ENCODE assay signal across 19 cellular contexts in genomic region chrX:153703036-153703370, GRCh38. TPM values are rescaled to one million over a fixed set of nuclear protein-coding genes. Genes with fewer than 3 reads are reported as not detected.
DNase-seq lines count a peak whose midpoint lies in the region; ATAC-seq, FAIRE-seq and TF ChIP-seq lines count a peak whose summit lies in the region.
"Had no signal": no experiment of that assay in that cellular context is flagged by ENCODE, and none has a peak within 500 bp of the region (broad histone marks: within the 10 kb centered on the region; RNA-seq: fewer than 3 reads in every experiment).

No MANE protein-coding gene starts in this region.

- no peak overlapping the region for H2AFZ ChIP-seq in HepG2 (ENCODE audit: low read length)
- H2AFZ ChIP-seq: parathyroid adenoma had no signal

- 98% methylated on average over 9 of the region's 16 CpGs for WGBS in HepG2 (ENCODE audit: low lambda C conversion rate)
- WGBS in upper lobe of left lung, 2 donors = 66 to 73% methylated on average over 9 to 16 of the region's 16 CpGs

- peaks cover 14% of the 10 kb centered on the region for H3K4me1 ChIP-seq in HepG2 (ENCODE audit: insufficient read depth, low read length)
- peaks cover 0 to 8% (median 2%) of the 10 kb centered on the region in 4 donors for H3K4me1 ChIP-seq in upper lobe of left lung
- H3K4me1 ChIP-seq: parathyroid adenoma had no signal

- in situ Hi-C loops in HepG2 (cut with HindIII; ENCODE audit: extremely low pct_ligation_motif_present, low pct_unique_long_range_greater_than_20kb) = no loop called here

- TF ChIP-seq RAD21 in HepG2 (CRISPR knock-in tag; IDR thresholded peaks at IDR 0.05) = no peak

- POLR2A ChIA-PET in HepG2 (lab: Yijun Ruan, JAX) = no interaction called here

- TF ChIP-seq POLR2A in HepG2 (IDR thresholded peaks at IDR 0.05; ENCODE audit: insufficient read depth in 1 of 2, low read depth in 2 of 2, low read length in 2 of 2) (no peak), upper lobe of left lung (IDR thresholded peaks at IDR 0.05) (no peak)

- intact Hi-C loops in HepG2 (cut with micrococcal nuclease; ENCODE audit: unreplicated experiment) = no loop called here

- H3K9ac ChIP-seq in HepG2 (ENCODE audit: insufficient read depth, low read depth, low read length) = no peak overlapping the region
- H3K9ac ChIP-seq: parathyroid adenoma had no signal

- TF ChIP-seq CTCF in HepG2 (CRISPR knock-in tag; IDR thresholded peaks at IDR 0.05) (no peak), upper lobe of left lung (IDR thresholded peaks at IDR 0.05) (no peak)

- no peak overlapping the region for H3K4me3 ChIP-seq in HepG2 (replicated peaks in 1 of 3; ENCODE audit: insufficient read depth in 1 of 3, low read depth in 2 of 3, low read length in 3 of 3)
- H3K4me3 ChIP-seq in upper lobe of left lung = no peak overlapping the region
- no peak overlapping the region for H3K4me3 ChIP-seq in H7 (ENCODE audit: insufficient read depth, low read depth, low read length)
- H3K4me3 ChIP-seq: testis had no signal

- FAIRE-seq in HepG2 (lab: Jason Lieb, UNC) = no peak

- CTCF ChIA-PET in HepG2 (lab: Yijun Ruan, JAX; ENCODE audit: low intra/inter-chr PET ratio, low total read pairs) = no interaction called here

- BruUV-seq in HepG2 (replicated peaks; lab: Mats Ljungman, UMichigan) = no TSS peak

- H3K36me3 ChIP-seq in HepG2 (replicated peaks in 1 of 2; ENCODE audit: control insufficient read depth in 1 of 2, insufficient read depth in 2 of 2, low read length in 2 of 2) = peaks cover 5 to 9% of the 10 kb centered on the region in 2 experiments; a peak in 3 of 5 replicates
- peaks cover 0 to 59% (median 17%) of the 10 kb centered on the region in 4 donors for H3K36me3 ChIP-seq in upper lobe of left lung
- H3K36me3 ChIP-seq in H7 (replicated peaks; ENCODE audit: control insufficient read depth, insufficient read depth, low read length) = no peaks in the 10 kb centered on the region; the same call in 1 of the 2 replicates

- H3K27me3 ChIP-seq in HepG2 (ENCODE audit: control insufficient read depth in 1 of 2, insufficient read depth in 2 of 2, low read length in 2 of 2) (no peaks in the 10 kb centered on the region), upper lobe of left lung (no peaks in the 10 kb centered on the region), H7 (ENCODE audit: control insufficient read depth, insufficient read depth, low read length) (no peaks in the 10 kb centered on the region)
- H3K27me3 ChIP-seq: testis had no signal

- no peaks in the 10 kb centered on the region for H3K79me2 ChIP-seq in HepG2 (ENCODE audit: insufficient read depth, low read length)
- H3K79me2 ChIP-seq: parathyroid adenoma had no signal

- no peaks in the 10 kb centered on the region for H3K9me3 ChIP-seq in HepG2 (ENCODE audit: low read length)
- no peaks in the 10 kb centered on the region for H3K9me3 ChIP-seq in upper lobe of left lung
- H3K9me3 ChIP-seq: testis had no signal

- DNase-seq in DMS 273 (lab: John Stamatoyannopoulos, UW; ENCODE audit: unreplicated experiment) = peak; percentile 56
- DNase-seq in DMS 273 treated with DMSO at 0.1 percent for 48 hours (lab: John Stamatoyannopoulos, UW) = no peak
- no peak for DNase-seq in HepG2 (ENCODE audit: low spot score)
- DNase-seq in upper lobe of left lung = peak; percentile 50 to 63
- DNase-seq in H7 = no peak
- DNase-seq: activated CD4-positive, alpha-beta T cell treated with anti-CD3 and anti-CD28 coated beads, Interleukin-2, amount 50 U/mL, for 4 hours; amniotic stem cell; CD4-positive, alpha-beta memory T cell; EL; foreskin melanocyte; MV-4-11; testis had no signal

- no peak overlapping the region for H3K4me2 ChIP-seq in HepG2 (ENCODE audit: low read depth, low read length)

- ATAC-seq in esophagus mucosa (peak; percentile 43), HepG2 (no peak), upper lobe of left lung (ENCODE audit: low FRiP score in 2 of 2) (no peak), SK-N-SH treated with all-trans-retinoic acid at 6 μM for 48 hours (no peak), GM19467 (IDR thresholded peaks at IDR 0.05; ENCODE audit: unreplicated experiment) (no peak)

- no peak overlapping the region for H3K27ac ChIP-seq in HepG2 (ENCODE audit: extremely low read length, insufficient read depth, low read length)
- H3K27ac ChIP-seq in upper lobe of left lung = no peak overlapping the region
- H3K27ac ChIP-seq: 22Rv1, parathyroid adenoma, testis had no signal

- H4K20me1 ChIP-seq in HepG2 (ENCODE audit: insufficient read depth, low read length) = 0 out of 2 replicates have a peak, but pooled peaks cover 2% of the 10 kb centered on the region

- TF ChIP-seq EP300 in HepG2 (IDR thresholded peaks at IDR 0.05; ENCODE audit: low read depth in 2 of 2, low read length in 2 of 2) (no peak), HepG2 (CRISPR knock-in tag; IDR thresholded peaks at IDR 0.05; ENCODE audit: borderline replicate concordance) (no peak), upper lobe of left lung (IDR thresholded peaks at IDR 0.05) (no peak)

RNA-seq across cellular contexts. Expression of gene SLC6A8, which starts 15.3 kb away (rescaled TPM):
- total RNA-seq in esophagus mucosa = 62.0 TPM
- total RNA-seq in HepG2 (2016; rRNA removed; fragmentation: Illumina TruSeq; extraction: Trizol) = 9.0 and 13.9 TPM in 2 replicates
- 5.6 and 6.3 TPM in 2 replicates for total RNA-seq in HepG2 (2016; cell fraction: cytosol; rRNA removed; fragmentation: Illumina TruSeq; extraction: Trizol; ENCODE audit: low read depth)
- 8.6 and 16.2 TPM in 2 replicates for total RNA-seq in HepG2 (2016; cell fraction: insoluble cytoplasmic fraction; rRNA removed; fragmentation: Illumina TruSeq; extraction: Trizol)
- 22.0 and 22.3 TPM in 2 replicates for total RNA-seq in HepG2 (2016; cell fraction: membrane; rRNA removed; fragmentation: Illumina TruSeq; extraction: Trizol)
- 11.0 and 18.5 TPM in 2 replicates for total RNA-seq in HepG2 (2016; cell fraction: nucleus; rRNA removed; fragmentation: Illumina TruSeq; extraction: Trizol)
- 176 and 264 TPM in 2 replicates for polyA plus RNA-seq in HepG2 (2011; rRNA removed)
- 196 and 214 TPM in 2 replicates for polyA plus RNA-seq in HepG2 (2011; cell fraction: cytosol; rRNA removed)
- 723 and 745 TPM in 2 replicates for polyA plus RNA-seq in HepG2 (2011; cell fraction: nucleus; rRNA removed)
- polyA plus RNA-seq in HepG2 (2012) = 356 and 405 TPM in 2 replicates
- 10.4 and 12.7 TPM in 2 replicates for polyA plus RNA-seq in HepG2 (2016; cell fraction: cytosol; fragmentation: Illumina TruSeq; extraction: Trizol; ENCODE audit: low read depth)
- polyA plus RNA-seq in HepG2 (2016; cell fraction: insoluble cytoplasmic fraction; fragmentation: Illumina TruSeq; extraction: Trizol; ENCODE audit: low read depth) = 19.8 and 27.0 TPM in 2 replicates
- 35.0 and 35.9 TPM in 2 replicates for polyA plus RNA-seq in HepG2 (2016; cell fraction: membrane; fragmentation: Illumina TruSeq; extraction: Trizol; ENCODE audit: low read depth)
- polyA plus RNA-seq in HepG2 (2016; cell fraction: nucleus; fragmentation: Illumina TruSeq; extraction: Trizol; ENCODE audit: insufficient read depth, low read depth) = 58.3 and 60.5 TPM in 2 replicates
- 85.4 and 544 TPM in 2 replicates for polyA minus RNA-seq in HepG2 (2011; rRNA and poly(A)+ RNA removed; ENCODE audit: low replicate concordance)
- 145 and 181 TPM in 2 replicates for polyA minus RNA-seq in HepG2 (2011; cell fraction: cytosol; rRNA and poly(A)+ RNA removed)
- polyA minus RNA-seq in HepG2 (2011; cell fraction: nucleus; rRNA and poly(A)+ RNA removed) = 106 and 150 TPM in 2 replicates
- 1 to 10 TPM; 3.9 to 8.1 (median 6.1) TPM for total RNA-seq in upper lobe of left lung
- total RNA-seq in H7 (2014; rRNA removed; shearing (Covaris generic)) = 29.4 and 40.2 TPM in 2 replicates

RNA-seq across cellular contexts. Expression of gene BCAP31, which starts 21.2 kb away (rescaled TPM):
- total RNA-seq in esophagus mucosa (191 TPM), HepG2 (2016; rRNA removed; fragmentation: Illumina TruSeq; extraction: Trizol) (101 and 178 TPM in 2 replicates), upper lobe of left lung (100 to 1,000 TPM; 110 to 236 (median 132) TPM)
- 102 and 117 TPM in 2 replicates for total RNA-seq in HepG2 (2016; cell fraction: cytosol; rRNA removed; fragmentation: Illumina TruSeq; extraction: Trizol; ENCODE audit: low read depth)
- total RNA-seq in HepG2 (2016; cell fraction: insoluble cytoplasmic fraction; rRNA removed; fragmentation: Illumina TruSeq; extraction: Trizol) = 101 and 181 TPM in 2 replicates
- 109 and 120 TPM in 2 replicates for total RNA-seq in HepG2 (2016; cell fraction: membrane; rRNA removed; fragmentation: Illumina TruSeq; extraction: Trizol)
- 130 and 143 TPM in 2 replicates for total RNA-seq in HepG2 (2016; cell fraction: nucleus; rRNA removed; fragmentation: Illumina TruSeq; extraction: Trizol)
- 139 and 155 TPM in 2 replicates for polyA plus RNA-seq in HepG2 (2011; rRNA removed)
- polyA plus RNA-seq in HepG2 (2011; cell fraction: cytosol; rRNA removed) = 152 and 160 TPM in 2 replicates
- 78.1 and 93.1 TPM in 2 replicates for polyA plus RNA-seq in HepG2 (2011; cell fraction: nucleus; rRNA removed)
- polyA plus RNA-seq in HepG2 (2012) = 231 and 288 TPM in 2 replicates
- polyA plus RNA-seq in HepG2 (2016; cell fraction: cytosol; fragmentation: Illumina TruSeq; extraction: Trizol; ENCODE audit: low read depth) = 105 and 124 TPM in 2 replicates
- polyA plus RNA-seq in HepG2 (2016; cell fraction: insoluble cytoplasmic fraction; fragmentation: Illumina TruSeq; extraction: Trizol; ENCODE audit: low read depth) = 93.2 and 96.9 TPM in 2 replicates
- 94.8 and 109 TPM in 2 replicates for polyA plus RNA-seq in HepG2 (2016; cell fraction: membrane; fragmentation: Illumina TruSeq; extraction: Trizol; ENCODE audit: low read depth)
- polyA plus RNA-seq in HepG2 (2016; cell fraction: nucleus; fragmentation: Illumina TruSeq; extraction: Trizol; ENCODE audit: insufficient read depth, low read depth) = 219 and 236 TPM in 2 replicates
- 297 and 320 TPM in 2 replicates for polyA minus RNA-seq in HepG2 (2011; rRNA and poly(A)+ RNA removed; ENCODE audit: low replicate concordance)
- 61.3 and 65.4 TPM in 2 replicates for polyA minus RNA-seq in HepG2 (2011; cell fraction: cytosol; rRNA and poly(A)+ RNA removed)
- polyA minus RNA-seq in HepG2 (2011; cell fraction: nucleus; rRNA and poly(A)+ RNA removed) = 46.2 and 58.7 TPM in 2 replicates
- 95.0 and 176 TPM in 2 replicates for total RNA-seq in H7 (2014; rRNA removed; shearing (Covaris generic))

RNA-seq across cellular contexts. Expression of gene ABCD1, which starts 21.7 kb away (rescaled TPM):
- total RNA-seq in esophagus mucosa (2.5 TPM), HepG2 (2016; rRNA removed; fragmentation: Illumina TruSeq; extraction: Trizol) (10.1 and 15.9 TPM in 2 replicates), upper lobe of left lung (10 to 100 TPM in 5 of 6 donors, 1 to 10 TPM in 1; 9.8 to 28.1 (median 17.9) TPM)
- total RNA-seq in HepG2 (2016; cell fraction: cytosol; rRNA removed; fragmentation: Illumina TruSeq; extraction: Trizol; ENCODE audit: low read depth) = 1.6 and 2.0 TPM in 2 replicates
- total RNA-seq in HepG2 (2016; cell fraction: insoluble cytoplasmic fraction; rRNA removed; fragmentation: Illumina TruSeq; extraction: Trizol) = 9.1 and 16.2 TPM in 2 replicates
- total RNA-seq in HepG2 (2016; cell fraction: membrane; rRNA removed; fragmentation: Illumina TruSeq; extraction: Trizol) = 5.1 and 7.8 TPM in 2 replicates
- total RNA-seq in HepG2 (2016; cell fraction: nucleus; rRNA removed; fragmentation: Illumina TruSeq; extraction: Trizol) = 14.6 and 18.2 TPM in 2 replicates
- polyA plus RNA-seq in HepG2 (2011; rRNA removed) = 11.4 and 15.4 TPM in 2 replicates
- 7.2 and 9.7 TPM in 2 replicates for polyA plus RNA-seq in HepG2 (2011; cell fraction: cytosol; rRNA removed)
- 50.2 and 59.9 TPM in 2 replicates for polyA plus RNA-seq in HepG2 (2011; cell fraction: nucleus; rRNA removed)
- 19.7 and 23.2 TPM in 2 replicates for polyA plus RNA-seq in HepG2 (2012)
- polyA plus RNA-seq in HepG2 (2016; cell fraction: cytosol; fragmentation: Illumina TruSeq; extraction: Trizol; ENCODE audit: low read depth) = 2.1 and 2.2 TPM in 2 replicates
- 8.6 and 12.6 TPM in 2 replicates for polyA plus RNA-seq in HepG2 (2016; cell fraction: insoluble cytoplasmic fraction; fragmentation: Illumina TruSeq; extraction: Trizol; ENCODE audit: low read depth)
- polyA plus RNA-seq in HepG2 (2016; cell fraction: membrane; fragmentation: Illumina TruSeq; extraction: Trizol; ENCODE audit: low read depth) = 4.3 and 5.1 TPM in 2 replicates
- 34.6 and 36.9 TPM in 2 replicates for polyA plus RNA-seq in HepG2 (2016; cell fraction: nucleus; fragmentation: Illumina TruSeq; extraction: Trizol; ENCODE audit: insufficient read depth, low read depth)
- polyA minus RNA-seq in HepG2 (2011; rRNA and poly(A)+ RNA removed; ENCODE audit: low replicate concordance) = 25.4 and 48.9 TPM in 2 replicates
- 19.4 and 20.9 TPM in 2 replicates for polyA minus RNA-seq in HepG2 (2011; cell fraction: cytosol; rRNA and poly(A)+ RNA removed)
- polyA minus RNA-seq in HepG2 (2011; cell fraction: nucleus; rRNA and poly(A)+ RNA removed) = 25.5 and 30.1 TPM in 2 replicates
- 12.2 and 17.1 TPM in 2 replicates for total RNA-seq in H7 (2014; rRNA removed; shearing (Covaris generic))

RNA-seq across cellular contexts. Expression of gene PNCK, which starts 29.4 kb away (rescaled TPM):
- 1.00 TPM for total RNA-seq in esophagus mucosa
- not detected in 2 replicates for total RNA-seq in HepG2 (2016; rRNA removed; fragmentation: Illumina TruSeq; extraction: Trizol)
- total RNA-seq in HepG2 (2016; cell fraction: cytosol; rRNA removed; fragmentation: Illumina TruSeq; extraction: Trizol; ENCODE audit: low read depth) = not detected in 2 replicates
- total RNA-seq in HepG2 (2016; cell fraction: insoluble cytoplasmic fraction; rRNA removed; fragmentation: Illumina TruSeq; extraction: Trizol) = not detected in 2 replicates
- total RNA-seq in HepG2 (2016; cell fraction: membrane; rRNA removed; fragmentation: Illumina TruSeq; extraction: Trizol) = not detected in 2 replicates
- not detected in 2 replicates for total RNA-seq in HepG2 (2016; cell fraction: nucleus; rRNA removed; fragmentation: Illumina TruSeq; extraction: Trizol)
- polyA plus RNA-seq in HepG2 (2011; rRNA removed) = 33.1 and 55.3 TPM in 2 replicates
- polyA plus RNA-seq in HepG2 (2011; cell fraction: cytosol; rRNA removed) = 25.3 and 25.4 TPM in 2 replicates
- polyA plus RNA-seq in HepG2 (2011; cell fraction: nucleus; rRNA removed) = 294 and 322 TPM in 2 replicates
- 32.4 and 45.3 TPM in 2 replicates for polyA plus RNA-seq in HepG2 (2012)
- 0.12 TPM in 1 of 2 replicates, not detected in the other for polyA plus RNA-seq in HepG2 (2016; cell fraction: cytosol; fragmentation: Illumina TruSeq; extraction: Trizol; ENCODE audit: low read depth)
- not detected in 2 replicates for polyA plus RNA-seq in HepG2 (2016; cell fraction: insoluble cytoplasmic fraction; fragmentation: Illumina TruSeq; extraction: Trizol; ENCODE audit: low read depth)
- polyA plus RNA-seq in HepG2 (2016; cell fraction: membrane; fragmentation: Illumina TruSeq; extraction: Trizol; ENCODE audit: low read depth) = not detected in 2 replicates
- polyA plus RNA-seq in HepG2 (2016; cell fraction: nucleus; fragmentation: Illumina TruSeq; extraction: Trizol; ENCODE audit: insufficient read depth, low read depth) = 1.2 TPM in 1 of 2 replicates, not detected in the other
- 0.91 and 21.5 TPM in 2 replicates for polyA minus RNA-seq in HepG2 (2011; rRNA and poly(A)+ RNA removed; ENCODE audit: low replicate concordance)
- polyA minus RNA-seq in HepG2 (2011; cell fraction: cytosol; rRNA and poly(A)+ RNA removed) = 8.9 and 13.2 TPM in 2 replicates
- polyA minus RNA-seq in HepG2 (2011; cell fraction: nucleus; rRNA and poly(A)+ RNA removed) = 42.2 and 53.6 TPM in 2 replicates
- total RNA-seq in upper lobe of left lung = 1 to 10 TPM in 1 of 6 donors, under 1 TPM in 1, not detected in 4; 0.47 to 5.2 TPM
- 1.7 and 5.5 TPM in 2 replicates for total RNA-seq in H7 (2014; rRNA removed; shearing (Covaris generic))
- total RNA-seq: activated T-helper 1 cell treated with anti-CD3 and anti-CD28 coated beads, Interleukin-12 subunit alpha, Interleukin-12 subunit beta, Interleukin-2, Interleukin-4 antibody, amounts not matched to agents 30 ng/mL and 10 ng/mL and 1 ng/mL, durations not matched to agents 14 hours and 24 hours and 36 hours; CD4-positive, alpha-beta memory T cell; HT1080 had no signal
- polyA plus RNA-seq: CD4-positive, alpha-beta memory T cell had no signal

RNA-seq across cellular contexts. Expression of gene DUSP9, which starts 56.0 kb away (rescaled TPM):
- total RNA-seq in esophagus mucosa (0.76 TPM), HepG2 (2016; rRNA removed; fragmentation: Illumina TruSeq; extraction: Trizol) (357 and 435 TPM in 2 replicates), upper lobe of left lung (under 1 TPM in 3 of 6 donors, not detected in 3; 0.14 to 0.44 (median 0.27) TPM)
- 183 and 202 TPM in 2 replicates for total RNA-seq in HepG2 (2016; cell fraction: cytosol; rRNA removed; fragmentation: Illumina TruSeq; extraction: Trizol; ENCODE audit: low read depth)
- total RNA-seq in HepG2 (2016; cell fraction: insoluble cytoplasmic fraction; rRNA removed; fragmentation: Illumina TruSeq; extraction: Trizol) = 332 and 447 TPM in 2 replicates
- 386 and 448 TPM in 2 replicates for total RNA-seq in HepG2 (2016; cell fraction: membrane; rRNA removed; fragmentation: Illumina TruSeq; extraction: Trizol)
- 159 and 193 TPM in 2 replicates for total RNA-seq in HepG2 (2016; cell fraction: nucleus; rRNA removed; fragmentation: Illumina TruSeq; extraction: Trizol)
- 235 and 335 TPM in 2 replicates for polyA plus RNA-seq in HepG2 (2011; rRNA removed)
- polyA plus RNA-seq in HepG2 (2011; cell fraction: cytosol; rRNA removed) = 239 and 294 TPM in 2 replicates
- polyA plus RNA-seq in HepG2 (2011; cell fraction: nucleus; rRNA removed) = 263 and 279 TPM in 2 replicates
- 173 and 253 TPM in 2 replicates for polyA plus RNA-seq in HepG2 (2012)
- polyA plus RNA-seq in HepG2 (2016; cell fraction: cytosol; fragmentation: Illumina TruSeq; extraction: Trizol; ENCODE audit: low read depth) = 162 and 174 TPM in 2 replicates
- polyA plus RNA-seq in HepG2 (2016; cell fraction: insoluble cytoplasmic fraction; fragmentation: Illumina TruSeq; extraction: Trizol; ENCODE audit: low read depth) = 322 and 341 TPM in 2 replicates
- polyA plus RNA-seq in HepG2 (2016; cell fraction: membrane; fragmentation: Illumina TruSeq; extraction: Trizol; ENCODE audit: low read depth) = 301 and 303 TPM in 2 replicates
- polyA plus RNA-seq in HepG2 (2016; cell fraction: nucleus; fragmentation: Illumina TruSeq; extraction: Trizol; ENCODE audit: insufficient read depth, low read depth) = 275 and 284 TPM in 2 replicates
- polyA minus RNA-seq in HepG2 (2011; rRNA and poly(A)+ RNA removed; ENCODE audit: low replicate concordance) = 22.4 and 433 TPM in 2 replicates
- 192 and 199 TPM in 2 replicates for polyA minus RNA-seq in HepG2 (2011; cell fraction: cytosol; rRNA and poly(A)+ RNA removed)
- polyA minus RNA-seq in HepG2 (2011; cell fraction: nucleus; rRNA and poly(A)+ RNA removed) = 54.5 and 60.7 TPM in 2 replicates
- total RNA-seq in H7 (2014; rRNA removed; shearing (Covaris generic)) = 2.3 and 3.3 TPM in 2 replicates
- total RNA-seq: CD4-positive, alpha-beta memory T cell; HT1080 had no signal
- polyA plus RNA-seq: CD4-positive, alpha-beta memory T cell had no signal

Comparison
In these comparisons a context has a peak if more than half of its experiments do, and no peak if none do; other contexts are left out.
1. DNase-seq: peak in DMS 273 (single experiment) and upper lobe of left lung (2 of 2); none in DMS 273 treated with DMSO at 0.1 percent for 48 hours (single experiment), HepG2 (single experiment) and H7 (single experiment).